Comparison of ENCODE assay signal across 8 cellular contexts in the genomic region with DNA sequence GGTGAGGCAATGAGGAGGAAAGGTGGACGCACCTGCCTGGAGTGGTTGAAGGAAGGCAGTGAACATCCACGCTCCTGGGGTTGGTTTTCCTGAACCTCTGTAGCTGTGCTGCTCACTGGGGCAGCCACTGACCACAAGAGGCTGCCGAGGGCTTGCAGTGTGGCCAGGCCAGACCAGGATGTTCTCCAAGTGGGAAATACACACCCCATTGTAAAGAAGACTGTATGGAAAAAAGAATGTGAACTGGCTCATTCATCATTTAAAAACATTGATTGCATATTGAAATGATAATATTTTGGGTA.
DNase-seq lines count a peak whose midpoint lies in the region; ATAC-seq and TF ChIP-seq lines count a peak whose summit lies in the region.

No MANE protein-coding gene starts in this region.

- H3K4me3 ChIP-seq in Peyer's patch (peak overlapping the region; percentile 51 to 72 (median 56)), esophagus (ENCODE audit: low read depth in 1 of 2, low read length in 2 of 2) (peak overlapping the region; percentile 66 to 71)

- peak overlapping the region; percentile 85 to 98 (median 90) for H3K4me3 Mint-ChIP-seq in naive thymus-derived CD8-positive, alpha-beta T cell

- H3K4me1 ChIP-seq in Peyer's patch: peaks cover 0 to 6% (median 0%) of the 10 kb centered on the region in 4 donors
- H3K4me1 ChIP-seq in esophagus (ENCODE audit: control insufficient read depth in 2 of 2, insufficient read depth in 2 of 2, low read length in 1 of 2): peaks cover 0 to 7% of the 10 kb centered on the region in 2 donors

- H3K9me3 ChIP-seq in Peyer's patch (no peaks in the 10 kb centered on the region), esophagus (ENCODE audit: control insufficient read depth in 2 of 2, insufficient read depth in 1 of 2, low read depth in 1 of 2, low read length in 1 of 2) (no peaks in the 10 kb centered on the region)

- peak in 1 of 6 experiments; percentile 9 for TF ChIP-seq CTCF in Peyer's patch (IDR thresholded peaks at IDR 0.05)

- peaks cover 29 to 47% (median 36%) of the 10 kb centered on the region in 5 donors for H3K27me3 Mint-ChIP-seq in naive thymus-derived CD8-positive, alpha-beta T cell

- peak overlapping the region; percentile 72 to 90 (median 86) for H3K27ac ChIP-seq in Peyer's patch
- peak overlapping the region; percentile 26 to 73 for H3K27ac ChIP-seq in esophagus (ENCODE audit: low read depth in 2 of 2, low read length in 1 of 2)

- DNase-seq in Peyer's patch (no peak), DMS 273 treated with DMSO at 0.1 percent for 48 hours (lab: John Stamatoyannopoulos, UW) (no peak), Kasumi-1 (lab: John Stamatoyannopoulos, UW) (no peak)
- no peak for DNase-seq in naive thymus-derived CD8-positive, alpha-beta T cell
- DNase-seq in effector CD4-positive, alpha-beta T cell: no peak

- H3K27me3 ChIP-seq in Peyer's patch: no peaks in the 10 kb centered on the region
- peaks cover 0 to 2% of the 10 kb centered on the region in 2 donors for H3K27me3 ChIP-seq in esophagus (ENCODE audit: control insufficient read depth in 1 of 2, insufficient read depth in 2 of 2, low read length in 2 of 2)

- H3K4me1 Mint-ChIP-seq in naive thymus-derived CD8-positive, alpha-beta T cell: peaks cover 8 to 20% (median 14%) of the 10 kb centered on the region in 4 donors

- TF ChIP-seq POLR2A in Peyer's patch (IDR thresholded peaks at IDR 0.05): no peak

- H3K9me3 Mint-ChIP-seq in naive thymus-derived CD8-positive, alpha-beta T cell: peaks cover 0 to 2% (median 0%) of the 10 kb centered on the region in 9 donors

- H3K36me3 ChIP-seq in Peyer's patch (no peaks in the 10 kb centered on the region), esophagus (ENCODE audit: control insufficient read depth in 2 of 2, insufficient read depth in 2 of 2, low read length in 1 of 2) (no peaks in the 10 kb centered on the region)

- POLR2A ChIA-PET in naive thymus-derived CD8-positive, alpha-beta T cell (lab: Charles Lee): no interaction called here

- H3K27ac Mint-ChIP-seq in naive thymus-derived CD8-positive, alpha-beta T cell: peak overlapping the region in 1 of 10 donors; percentile 53

- WGBS in esophagus, 2 donors: 15 to 26% methylated on average over 3 of the region's 3 CpGs

- ATAC-seq in GM18499 (IDR thresholded peaks at IDR 0.05; ENCODE audit: insufficient read depth, unreplicated experiment) (peak; percentile 14), GM21447 (IDR thresholded peaks at IDR 0.05; ENCODE audit: unreplicated experiment) (no peak)
- ATAC-seq in naive thymus-derived CD8-positive, alpha-beta T cell: no peak

- H3K36me3 Mint-ChIP-seq in naive thymus-derived CD8-positive, alpha-beta T cell: no peaks in the 10 kb centered on the region
